1 cellular context compared by ENCODE assay signal in the genomic region with DNA sequence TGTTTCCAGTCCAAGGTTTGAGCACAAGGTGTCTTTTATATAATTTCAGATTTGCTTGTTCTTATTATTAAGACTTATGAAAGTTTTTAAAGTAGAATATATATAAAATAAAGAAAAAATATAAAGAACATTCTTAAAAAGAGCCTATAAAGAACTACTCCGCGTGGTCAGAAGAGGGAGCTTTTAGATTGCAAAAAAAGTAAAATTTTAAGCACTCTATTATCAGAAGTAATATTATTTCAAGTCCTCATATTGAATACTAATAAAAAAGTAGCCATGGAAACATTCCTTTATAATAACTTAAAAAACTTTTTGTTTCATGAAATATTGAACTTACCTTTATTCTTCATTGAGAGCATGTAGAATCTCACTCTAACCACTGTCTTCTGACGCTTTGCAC.
TF ChIP-seq lines count a peak whose summit lies in the region.

No MANE protein-coding gene starts in this region.

TF ChIP-seq in Ishikawa, 13 proteins besides CTCF, POLR2A, EP300 and RAD21 (continued from another document):
- TF ChIP-seq, protein P1, sequence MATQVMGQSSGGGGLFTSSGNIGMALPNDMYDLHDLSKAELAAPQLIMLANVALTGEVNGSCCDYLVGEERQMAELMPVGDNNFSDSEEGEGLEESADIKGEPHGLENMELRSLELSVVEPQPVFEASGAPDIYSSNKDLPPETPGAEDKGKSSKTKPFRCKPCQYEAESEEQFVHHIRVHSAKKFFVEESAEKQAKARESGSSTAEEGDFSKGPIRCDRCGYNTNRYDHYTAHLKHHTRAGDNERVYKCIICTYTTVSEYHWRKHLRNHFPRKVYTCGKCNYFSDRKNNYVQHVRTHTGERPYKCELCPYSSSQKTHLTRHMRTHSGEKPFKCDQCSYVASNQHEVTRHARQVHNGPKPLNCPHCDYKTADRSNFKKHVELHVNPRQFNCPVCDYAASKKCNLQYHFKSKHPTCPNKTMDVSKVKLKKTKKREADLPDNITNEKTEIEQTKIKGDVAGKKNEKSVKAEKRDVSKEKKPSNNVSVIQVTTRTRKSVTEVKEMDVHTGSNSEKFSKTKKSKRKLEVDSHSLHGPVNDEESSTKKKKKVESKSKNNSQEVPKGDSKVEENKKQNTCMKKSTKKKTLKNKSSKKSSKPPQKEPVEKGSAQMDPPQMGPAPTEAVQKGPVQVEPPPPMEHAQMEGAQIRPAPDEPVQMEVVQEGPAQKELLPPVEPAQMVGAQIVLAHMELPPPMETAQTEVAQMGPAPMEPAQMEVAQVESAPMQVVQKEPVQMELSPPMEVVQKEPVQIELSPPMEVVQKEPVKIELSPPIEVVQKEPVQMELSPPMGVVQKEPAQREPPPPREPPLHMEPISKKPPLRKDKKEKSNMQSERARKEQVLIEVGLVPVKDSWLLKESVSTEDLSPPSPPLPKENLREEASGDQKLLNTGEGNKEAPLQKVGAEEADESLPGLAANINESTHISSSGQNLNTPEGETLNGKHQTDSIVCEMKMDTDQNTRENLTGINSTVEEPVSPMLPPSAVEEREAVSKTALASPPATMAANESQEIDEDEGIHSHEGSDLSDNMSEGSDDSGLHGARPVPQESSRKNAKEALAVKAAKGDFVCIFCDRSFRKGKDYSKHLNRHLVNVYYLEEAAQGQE (IDR thresholded peaks at IDR 0.05; ENCODE audit: low read depth): no peak
